Comparison of ENCODE assay signal across 1 cellular context in genomic region chr11:16412525-16413194, GRCh38.
A peak's percentile ranks its signal among the peaks of the same experiment; 100 is the strongest.
TF ChIP-seq lines count a peak whose summit lies in the region.

No MANE protein-coding gene starts in this region.

TF ChIP-seq in GM12878, 131 proteins besides CTCF, POLR2A, EP300 and RAD21 (continued from another document):
- TF ChIP-seq MTA3 (IDR thresholded peaks at IDR 0.05; ENCODE audit: borderline replicate concordance, low read length), result no peak
- TF ChIP-seq JUND (IDR thresholded peaks at IDR 0.05; ENCODE audit: low read depth, low read length), result no peak
- TF ChIP-seq, protein P1, sequence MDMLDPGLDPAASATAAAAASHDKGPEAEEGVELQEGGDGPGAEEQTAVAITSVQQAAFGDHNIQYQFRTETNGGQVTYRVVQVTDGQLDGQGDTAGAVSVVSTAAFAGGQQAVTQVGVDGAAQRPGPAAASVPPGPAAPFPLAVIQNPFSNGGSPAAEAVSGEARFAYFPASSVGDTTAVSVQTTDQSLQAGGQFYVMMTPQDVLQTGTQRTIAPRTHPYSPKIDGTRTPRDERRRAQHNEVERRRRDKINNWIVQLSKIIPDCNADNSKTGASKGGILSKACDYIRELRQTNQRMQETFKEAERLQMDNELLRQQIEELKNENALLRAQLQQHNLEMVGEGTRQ (IDR thresholded peaks at IDR 0.05; ENCODE audit: borderline replicate concordance, low read depth, low read length), result no peak
- TF ChIP-seq, protein P2, sequence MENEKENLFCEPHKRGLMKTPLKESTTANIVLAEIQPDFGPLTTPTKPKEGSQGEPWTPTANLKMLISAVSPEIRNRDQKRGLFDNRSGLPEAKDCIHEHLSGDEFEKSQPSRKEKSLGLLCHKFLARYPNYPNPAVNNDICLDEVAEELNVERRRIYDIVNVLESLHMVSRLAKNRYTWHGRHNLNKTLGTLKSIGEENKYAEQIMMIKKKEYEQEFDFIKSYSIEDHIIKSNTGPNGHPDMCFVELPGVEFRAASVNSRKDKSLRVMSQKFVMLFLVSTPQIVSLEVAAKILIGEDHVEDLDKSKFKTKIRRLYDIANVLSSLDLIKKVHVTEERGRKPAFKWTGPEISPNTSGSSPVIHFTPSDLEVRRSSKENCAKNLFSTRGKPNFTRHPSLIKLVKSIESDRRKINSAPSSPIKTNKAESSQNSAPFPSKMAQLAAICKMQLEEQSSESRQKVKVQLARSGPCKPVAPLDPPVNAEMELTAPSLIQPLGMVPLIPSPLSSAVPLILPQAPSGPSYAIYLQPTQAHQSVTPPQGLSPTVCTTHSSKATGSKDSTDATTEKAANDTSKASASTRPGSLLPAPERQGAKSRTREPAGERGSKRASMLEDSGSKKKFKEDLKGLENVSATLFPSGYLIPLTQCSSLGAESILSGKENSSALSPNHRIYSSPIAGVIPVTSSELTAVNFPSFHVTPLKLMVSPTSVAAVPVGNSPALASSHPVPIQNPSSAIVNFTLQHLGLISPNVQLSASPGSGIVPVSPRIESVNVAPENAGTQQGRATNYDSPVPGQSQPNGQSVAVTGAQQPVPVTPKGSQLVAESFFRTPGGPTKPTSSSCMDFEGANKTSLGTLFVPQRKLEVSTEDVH (IDR thresholded peaks at IDR 0.05; ENCODE audit: low read depth, partially characterized antibody), result no peak
- no peak for TF ChIP-seq ATF3 (IDR thresholded peaks at IDR 0.05; ENCODE audit: borderline replicate concordance, extremely low read depth, low read depth, low read length)
- TF ChIP-seq MTA2 (IDR thresholded peaks at IDR 0.05; ENCODE audit: low read depth), result 0 out of 2 replicates have a peak, but pooled peaks have one; percentile 14
- peak; percentile 71; the same call in 1 of the 2 replicates for TF ChIP-seq ZNF24 (IDR thresholded peaks at IDR 0.05)
- TF ChIP-seq POLR2AphosphoS5 (IDR thresholded peaks at IDR 0.05; ENCODE audit: low read length), result no peak
- TF ChIP-seq SREBF2 (IDR thresholded peaks at IDR 0.05; ENCODE audit: low read length), result no peak
- no peak for TF ChIP-seq FOXK2 (IDR thresholded peaks at IDR 0.05)
- no peak for TF ChIP-seq TBL1XR1 (IDR thresholded peaks at IDR 0.05; ENCODE audit: low read depth, low read length)
- peak; percentile 38; the same call in 1 of the 2 replicates for TF ChIP-seq RUNX3 (IDR thresholded peaks at IDR 0.05; ENCODE audit: low read length)
TF ChIP-seq in GM12878: peak in this region for 4.
